ENCODE assay signal across 18 cellular contexts in genomic region chr7:137026176-137026500, GRCh38.
DNase-seq lines count a peak whose midpoint lies in the region; ATAC-seq and TF ChIP-seq lines count a peak whose summit lies in the region.
"Had no signal": no experiment of that assay in that cellular context is flagged by ENCODE, and none has a peak within 500 bp of the region (broad histone marks: within the 10 kb centered on the region; RNA-seq: fewer than 3 reads in every experiment).

No MANE protein-coding gene starts in this region.

- H3K4me3 ChIP-seq in ACC112 (ENCODE audit: low read depth, low read length) (no peak overlapping the region), esophagus muscularis mucosa (peak overlapping the region in 1 of 4 donors; percentile 3), gastrocnemius medialis (no peak overlapping the region)
- H3K4me3 ChIP-seq: BLaER1 treated with 17β-estradiol and CSF1 and Interleukin-3, amounts not matched to agents 10 nM and 100 nM; GM12878; MG63 had no signal

- 67% methylated on average over 1 of the region's 1 CpG for WGBS in esophagus muscularis mucosa

- H3K27me3 ChIP-seq in ACC112 (ENCODE audit: insufficient read depth, low read length) (no peaks in the 10 kb centered on the region), esophagus muscularis mucosa (no peaks in the 10 kb centered on the region), gastrocnemius medialis (no peaks in the 10 kb centered on the region)
- H3K27me3 ChIP-seq: BLaER1 treated with 17β-estradiol and CSF1 and Interleukin-3, amounts not matched to agents 10 nM and 100 nM; MG63 had no signal

- H3K27ac ChIP-seq in ACC112 (ENCODE audit: low read depth, low read length) (no peak overlapping the region), esophagus muscularis mucosa (replicated peaks in 1 of 4) (peak overlapping the region in 3 of 4 donors; percentile 55 to 72 (median 60)), gastrocnemius medialis (no peak overlapping the region)
- H3K27ac ChIP-seq: BLaER1 treated with 17β-estradiol and CSF1 and Interleukin-3, amounts not matched to agents 10 nM and 100 nM; KMS-11 had no signal

- intact Hi-C loops in esophagus muscularis mucosa (cut with DNase I) (loop anchor here (10.0 kb wide), 1 partner anchor 119 kb away; no protein-coding TSS in a partner anchor), gastrocnemius medialis (cut with DNase I; ENCODE audit: low total_unique reads) (no loop called here)

- no peaks in the 10 kb centered on the region for H3K27me3 Mint-ChIP-seq in osteocyte (ENCODE audit: unreplicated experiment)
- H3K27me3 Mint-ChIP-seq: CD8-positive, alpha-beta memory T cell had no signal

- H2AFZ ChIP-seq in ACC112 (ENCODE audit: low read length, unreplicated experiment) = peak overlapping the region; percentile 26

- H3K27ac Mint-ChIP-seq in osteocyte (ENCODE audit: unreplicated experiment) = peak overlapping the region; percentile 97
- H3K27ac Mint-ChIP-seq: CD8-positive, alpha-beta memory T cell had no signal

- no peak for TF ChIP-seq EP300 in esophagus muscularis mucosa (IDR thresholded peaks at IDR 0.05)

- peaks cover 60% of the 10 kb centered on the region for H3K4me1 Mint-ChIP-seq in osteocyte (ENCODE audit: unreplicated experiment)
- H3K4me1 Mint-ChIP-seq: CD8-positive, alpha-beta memory T cell had no signal

- TF ChIP-seq POLR2A in esophagus muscularis mucosa (IDR thresholded peaks at IDR 0.05; ENCODE audit: low read depth) (no peak), gastrocnemius medialis (IDR thresholded peaks at IDR 0.05) (no peak)

- H3K79me2 ChIP-seq in ACC112 (ENCODE audit: control insufficient read depth, insufficient read depth, low read length, unreplicated experiment) = no peaks in the 10 kb centered on the region

- in situ Hi-C loops in gastrocnemius medialis (cut with MboI; ENCODE audit: low sequenced_read_pairs in 4 of 4) = no loop called here

- no peaks in the 10 kb centered on the region for H3K36me3 ChIP-seq in ACC112 (ENCODE audit: insufficient read depth, low read length)
- no peaks in the 10 kb centered on the region for H3K36me3 ChIP-seq in esophagus muscularis mucosa
- H3K36me3 ChIP-seq in gastrocnemius medialis = no peaks in the 10 kb centered on the region
- H3K36me3 ChIP-seq: BLaER1 treated with 17β-estradiol and CSF1 and Interleukin-3, amounts not matched to agents 10 nM and 100 nM; MG63 had no signal

- TF ChIP-seq CTCF in esophagus muscularis mucosa (IDR thresholded peaks at IDR 0.05) = no peak
- no peak for TF ChIP-seq CTCF in osteocyte (IDR thresholded peaks at IDR 0.05)
- TF ChIP-seq CTCF in gastrocnemius medialis (IDR thresholded peaks at IDR 0.05 in 4 of 5, conservative IDR thresholded peaks at IDR 0.05 in 1 of 5) = no peak

- H3K9me3 Mint-ChIP-seq in osteocyte (ENCODE audit: unreplicated experiment) = peaks cover 22% of the 10 kb centered on the region

- no peaks in the 10 kb centered on the region for H3K9me3 ChIP-seq in esophagus muscularis mucosa
- H3K9me3 ChIP-seq in gastrocnemius medialis = no peaks in the 10 kb centered on the region
- H3K9me3 ChIP-seq: BLaER1 treated with 17β-estradiol and CSF1 and Interleukin-3, amounts not matched to agents 10 nM and 100 nM; MG63 had no signal

- ATAC-seq in gastrocnemius medialis = no peak
- ATAC-seq: GM12878, Panc1 had no signal

- no peak overlapping the region for H3K4me3 Mint-ChIP-seq in osteocyte (ENCODE audit: unreplicated experiment)
- H3K4me3 Mint-ChIP-seq: CD8-positive, alpha-beta memory T cell had no signal

- peak; percentile 27 for DNase-seq in LHCN-M2 (ENCODE audit: low read depth)
- DNase-seq in esophagus muscularis mucosa (ENCODE audit: extremely low spot score) = no peak
- DNase-seq in osteocyte (ENCODE audit: extremely low spot score, unreplicated experiment) = no peak
- DNase-seq in inferior parietal cortex (ENCODE audit: extremely low spot score) = no peak
- DNase-seq in activated T-cell treated with anti-CD3 and anti-CD28 coated beads for 4 hours = no peak
- no peak for DNase-seq in OCI-M1 (lab: John Stamatoyannopoulos, UW)
- DNase-seq in gastrocnemius medialis = no peak
- DNase-seq: 8988T; CD8-positive, alpha-beta memory T cell; DMS79 treated with DMSO at 0.1 percent for 48 hours; NCI-H1092; NCI-H524 had no signal

- H3K36me3 Mint-ChIP-seq in osteocyte (ENCODE audit: unreplicated experiment) = peaks cover 2% of the 10 kb centered on the region

- H3K4me1 ChIP-seq in ACC112 (ENCODE audit: control insufficient read depth, insufficient read depth, low read length, unreplicated experiment) (no peaks in the 10 kb centered on the region), esophagus muscularis mucosa (peaks cover 5 to 12% (median 9%) of the 10 kb centered on the region in 4 donors), gastrocnemius medialis (no peaks in the 10 kb centered on the region)
- H3K4me1 ChIP-seq: BLaER1 treated with 17β-estradiol and CSF1 and Interleukin-3, amounts not matched to agents 10 nM and 100 nM had no signal

Comparison
In these comparisons a context has a peak if more than half of its experiments do, and no peak if none do; other contexts are left out.
1. H3K27ac ChIP-seq: peak in esophagus muscularis mucosa (3 of 4); none in ACC112 (single experiment) and gastrocnemius medialis (0 of 4).